Comparison of ENCODE assay signal across 8 cellular contexts in the genomic region with DNA sequence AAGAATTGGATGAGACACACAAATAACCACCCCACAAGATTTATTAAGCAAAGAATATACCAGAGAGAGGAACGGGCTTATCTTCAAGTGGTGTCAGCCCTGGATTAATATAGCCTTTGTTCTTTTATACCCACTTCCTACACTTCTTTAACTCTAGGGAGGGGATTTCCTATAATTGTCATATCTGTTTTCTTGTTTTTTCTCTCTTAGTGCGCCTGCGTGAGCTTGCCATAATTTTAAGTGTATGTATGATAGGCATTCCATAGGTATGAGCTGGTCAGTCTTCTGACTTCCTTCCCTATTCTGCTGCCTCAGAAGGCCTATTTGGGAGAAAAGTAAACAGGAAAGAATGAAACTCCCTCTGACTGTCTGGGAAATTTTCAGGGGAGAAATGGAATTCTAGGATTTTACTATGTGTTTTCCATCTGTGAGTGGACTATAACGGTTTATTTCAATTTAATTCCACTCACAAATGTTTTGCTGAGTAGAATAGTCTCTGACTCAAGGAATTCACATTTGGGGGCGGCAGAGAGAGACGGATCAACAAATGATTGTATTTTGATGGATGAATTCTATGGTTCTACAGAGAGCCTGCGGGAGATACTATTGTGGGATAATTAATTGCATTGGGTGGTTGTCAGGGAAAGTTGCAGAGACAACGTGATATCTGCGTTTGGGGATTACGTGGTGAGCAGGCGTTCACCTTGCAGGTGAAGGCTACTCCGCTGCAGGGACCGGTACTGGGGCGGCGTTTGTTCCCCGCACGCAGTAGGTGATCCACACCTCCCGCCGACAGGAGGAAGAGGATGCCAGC. TPM values are rescaled to one million over a fixed set of nuclear protein-coding genes. Genes with fewer than 3 reads are reported as not detected.
DNase-seq lines count a peak whose midpoint lies in the region; ATAC-seq and TF ChIP-seq lines count a peak whose summit lies in the region.

No MANE protein-coding gene starts in this region.

- H2AFZ ChIP-seq in Loucy (ENCODE audit: low read length) = peak overlapping the region; percentile 93

- H3K4me3 ChIP-seq in Loucy (ENCODE audit: low read length, poor library complexity, severe bottlenecking) = peak overlapping the region; percentile 83

- intact Hi-C loops in CD14-positive monocyte (cut with micrococcal nuclease) = loop anchor here (5.0 to 10.0 kb wide), 2 partner anchors 93 to 96 kb away; partner anchors contain the start of gene EXOC1 (in 2 of the 2)
- intact Hi-C loops in activated CD8-positive, alpha-beta T cell treated with anti-CD3 and anti-CD28 coated beads for 36 hours (cut with micrococcal nuclease) = loop anchor here (5.0 kb wide), 2 partner anchors 94 to 354 kb away; no protein-coding TSS in a partner anchor

- no peaks in the 10 kb centered on the region for H3K9me3 ChIP-seq in Loucy (ENCODE audit: insufficient read depth, low read depth, low read length)

- H3K4me1 ChIP-seq in Loucy (ENCODE audit: insufficient read depth, low read length, poor library complexity, severe bottlenecking) = peaks cover 43% of the 10 kb centered on the region

- peaks cover 0 to 3% (median 0%) of the 10 kb centered on the region in 3 donors for H3K27me3 Mint-ChIP-seq in CD14-positive monocyte (ENCODE audit: low read depth in 3 of 3)
- H3K27me3 Mint-ChIP-seq in activated CD8-positive, alpha-beta T cell treated with anti-CD3 and anti-CD28 coated beads for 36 hours = no peaks in the 10 kb centered on the region

- H3F3A ChIP-seq in Loucy (ENCODE audit: low read depth) = no peaks in the 10 kb centered on the region

- peak overlapping the region; percentile 82 for H3K4me2 ChIP-seq in Loucy (ENCODE audit: low read depth, low read length, poor library complexity, severe bottlenecking)

- H3K9ac ChIP-seq in Loucy (ENCODE audit: low read depth, low read length, poor library complexity, severe bottlenecking) = peak overlapping the region; percentile 88

- DNase-seq in CD14-positive monocyte (ENCODE audit: low spot score) (peak; percentile 58), fibroblast of gingiva (ENCODE audit: low read depth) (peak; percentile 85), non-pigmented ciliary epithelial cell (ENCODE audit: low read depth) (peak; percentile 92), NCI-H524 treated with DMSO at 0.1 percent for 48 hours (lab: John Stamatoyannopoulos, UW) (no peak)
- DNase-seq in activated CD8-positive, alpha-beta T cell treated with anti-CD3 and anti-CD28 coated beads for 36 hours = peak; percentile 67

- POLR2A ChIA-PET in activated CD8-positive, alpha-beta T cell treated with anti-CD3 and anti-CD28 coated beads for 36 hours (lab: Charles Lee) = interaction anchor here (0.9 to 1.4 kb wide), 4 partner anchors 21 to 488 kb away, joined by 3 to 5 read pairs (median 4); partner anchors contain the start of genes AASDH, EXOC1 and PAICS

- H3K36me3 ChIP-seq in Loucy (ENCODE audit: insufficient read depth, low read length) = no peaks in the 10 kb centered on the region

- TF ChIP-seq CTCF in CD14-positive monocyte (IDR thresholded peaks at IDR 0.05) = no peak
- no peak for TF ChIP-seq CTCF in Loucy (conservative IDR thresholded peaks at IDR 0.05; ENCODE audit: low read length)
- peak; percentile 82 for TF ChIP-seq CTCF in activated CD8-positive, alpha-beta T cell treated with anti-CD3 and anti-CD28 coated beads for 36 hours (IDR thresholded peaks at IDR 0.05)

- peaks cover 34% of the 10 kb centered on the region for H3K79me2 ChIP-seq in Loucy (ENCODE audit: insufficient read depth, low read length)

- no peaks in the 10 kb centered on the region for H3K9me2 ChIP-seq in Loucy (replicated peaks; ENCODE audit: low read depth, low read length)

- H3K36me3 Mint-ChIP-seq in CD14-positive monocyte = peaks cover 9 to 11% of the 10 kb centered on the region in 2 donors
- H3K36me3 Mint-ChIP-seq in activated CD8-positive, alpha-beta T cell treated with anti-CD3 and anti-CD28 coated beads for 36 hours (ENCODE audit: low read depth) = no peaks in the 10 kb centered on the region

- H3K4me1 Mint-ChIP-seq in CD14-positive monocyte = peaks cover 40% of the 10 kb centered on the region
- peaks cover 23% of the 10 kb centered on the region for H3K4me1 Mint-ChIP-seq in activated CD8-positive, alpha-beta T cell treated with anti-CD3 and anti-CD28 coated beads for 36 hours (ENCODE audit: low read depth)

- H3K4me3 Mint-ChIP-seq in CD14-positive monocyte = peak overlapping the region; percentile 83 to 92
- H3K4me3 Mint-ChIP-seq in activated CD8-positive, alpha-beta T cell treated with anti-CD3 and anti-CD28 coated beads for 36 hours = peak overlapping the region; percentile 83

- peak overlapping the region; percentile 98 to 100 (median 99) for H3K27ac Mint-ChIP-seq in CD14-positive monocyte
- H3K27ac Mint-ChIP-seq in activated CD8-positive, alpha-beta T cell treated with anti-CD3 and anti-CD28 coated beads for 36 hours = peak overlapping the region; percentile 94

- H4K20me1 ChIP-seq in Loucy (ENCODE audit: insufficient read depth, low read length, poor library complexity, severe bottlenecking) = no peaks in the 10 kb centered on the region

- ATAC-seq in GM21381 (IDR thresholded peaks at IDR 0.05; ENCODE audit: unreplicated experiment) (peak; percentile 9), HG03097 (IDR thresholded peaks at IDR 0.05; ENCODE audit: low FRiP score, unreplicated experiment) (no peak)
- ATAC-seq in activated CD8-positive, alpha-beta T cell treated with anti-CD3 and anti-CD28 coated beads for 36 hours = peak; percentile 31

- H3K27me3 ChIP-seq in Loucy (ENCODE audit: insufficient read depth, low read length, poor library complexity, severe bottlenecking) = no peaks in the 10 kb centered on the region

- H3K9me3 Mint-ChIP-seq in CD14-positive monocyte = peaks cover 0 to 3% (median 0%) of the 10 kb centered on the region in 7 donors
- H3K9me3 Mint-ChIP-seq in activated CD8-positive, alpha-beta T cell treated with anti-CD3 and anti-CD28 coated beads for 36 hours = no peaks in the 10 kb centered on the region

- CTCF ChIA-PET in activated CD8-positive, alpha-beta T cell treated with anti-CD3 and anti-CD28 coated beads for 36 hours (lab: Charles Lee) = interaction anchor here (0.6 to 3.2 kb wide), 27 partner anchors 8 to 1030 kb away, joined by 3 to 28 read pairs (median 4); partner anchors contain the start of genes AASDH, EXOC1, PAICS and PPAT

RNA-seq across cellular contexts. Expression of gene CEP135, which starts 0.6 kb away (rescaled TPM):
- polyA plus RNA-seq in CD14-positive monocyte = 1 to 10 TPM; 4.0 to 5.1 TPM
- total RNA-seq in activated CD8-positive, alpha-beta T cell treated with anti-CD3 and anti-CD28 coated beads for 36 hours = 10 to 100 TPM; 12.5 to 12.9 TPM
